Comparison of ENCODE assay signal across 2 cellular contexts in the genomic region with DNA sequence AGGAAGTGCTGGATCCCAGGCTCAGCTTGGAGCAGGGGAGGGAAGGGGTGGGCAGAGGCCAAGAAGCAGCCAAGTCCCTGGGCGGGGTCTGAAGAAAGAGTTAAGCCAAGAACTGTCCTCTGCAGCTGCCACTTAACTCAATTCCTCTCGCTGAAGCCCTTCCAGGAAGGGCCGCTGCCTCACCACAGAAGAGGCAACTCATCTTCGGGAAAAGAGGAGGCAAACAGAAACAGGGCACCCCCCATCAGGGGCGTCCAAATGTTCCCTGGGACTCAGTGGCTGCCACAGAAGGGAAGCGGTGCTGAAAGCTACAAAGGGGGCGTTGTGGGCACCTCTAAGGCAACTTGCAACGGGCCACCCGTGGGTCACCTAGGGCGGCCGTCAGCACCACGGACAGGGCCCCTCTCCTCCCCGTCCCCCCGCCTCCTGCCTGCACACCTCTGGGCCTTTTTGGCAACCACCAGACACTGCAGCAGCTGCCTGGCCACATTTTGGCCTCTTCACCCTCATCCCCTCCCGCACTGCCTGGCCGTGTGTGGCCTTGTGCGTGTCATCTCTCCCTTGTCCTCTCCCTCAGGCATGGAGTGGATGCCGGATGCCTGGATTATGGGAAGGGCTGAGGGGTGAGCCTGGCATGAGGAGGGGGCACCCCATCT.
TF ChIP-seq lines count a peak whose summit lies in the region.

No MANE protein-coding gene starts in this region.

TF ChIP-seq in WTC11, 78 proteins besides CTCF, POLR2A, EP300 and RAD21 (continued from another document and continues in another):
- TF ChIP-seq, protein P1, sequence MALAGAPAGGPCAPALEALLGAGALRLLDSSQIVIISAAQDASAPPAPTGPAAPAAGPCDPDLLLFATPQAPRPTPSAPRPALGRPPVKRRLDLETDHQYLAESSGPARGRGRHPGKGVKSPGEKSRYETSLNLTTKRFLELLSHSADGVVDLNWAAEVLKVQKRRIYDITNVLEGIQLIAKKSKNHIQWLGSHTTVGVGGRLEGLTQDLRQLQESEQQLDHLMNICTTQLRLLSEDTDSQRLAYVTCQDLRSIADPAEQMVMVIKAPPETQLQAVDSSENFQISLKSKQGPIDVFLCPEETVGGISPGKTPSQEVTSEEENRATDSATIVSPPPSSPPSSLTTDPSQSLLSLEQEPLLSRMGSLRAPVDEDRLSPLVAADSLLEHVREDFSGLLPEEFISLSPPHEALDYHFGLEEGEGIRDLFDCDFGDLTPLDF (CRISPR knock-in tag; IDR thresholded peaks at IDR 0.05), result peak; percentile 43; the same call in 1 of the 2 replicates
- TF ChIP-seq ATF1 (CRISPR knock-in tag; IDR thresholded peaks at IDR 0.05) (no peak), ZNF416 (CRISPR knock-in tag; IDR thresholded peaks at IDR 0.05) (no peak), ELF4 (CRISPR knock-in tag; IDR thresholded peaks at IDR 0.05; ENCODE audit: low read depth) (no peak), JUN (CRISPR knock-in tag; IDR thresholded peaks at IDR 0.05) (peak; percentile 90), SMAD3 (CRISPR knock-in tag; IDR thresholded peaks at IDR 0.05; ENCODE audit: borderline replicate concordance) (peak; percentile 45; the same call in 1 of the 2 replicates), ZNF423 (CRISPR knock-in tag; IDR thresholded peaks at IDR 0.05) (0 out of 2 replicates have a peak, but pooled peaks have one; percentile 25), GTF2I (CRISPR knock-in tag; conservative IDR thresholded peaks at IDR 0.05) (no peak), GABPB1 (CRISPR knock-in tag; IDR thresholded peaks at IDR 0.05) (no peak), NFE2L1 (CRISPR knock-in tag; IDR thresholded peaks at IDR 0.05) (no peak; the same call in 1 of the 2 replicates), FOXK1 (CRISPR knock-in tag; IDR thresholded peaks at IDR 0.05) (0 out of 2 replicates have a peak, but pooled peaks have one; percentile 60), KAT7 (CRISPR knock-in tag; IDR thresholded peaks at IDR 0.05; ENCODE audit: borderline replicate concordance) (no peak), ZNF396 (CRISPR knock-in tag; IDR thresholded peaks at IDR 0.05; ENCODE audit: borderline replicate concordance) (no peak), FOXP1 (CRISPR knock-in tag; IDR thresholded peaks at IDR 0.05; ENCODE audit: borderline replicate concordance) (peak; percentile 85; the same call in 1 of the 2 replicates), ZNF121 (CRISPR knock-in tag; IDR thresholded peaks at IDR 0.05) (peak; percentile 81)
- TF ChIP-seq, protein P2, sequence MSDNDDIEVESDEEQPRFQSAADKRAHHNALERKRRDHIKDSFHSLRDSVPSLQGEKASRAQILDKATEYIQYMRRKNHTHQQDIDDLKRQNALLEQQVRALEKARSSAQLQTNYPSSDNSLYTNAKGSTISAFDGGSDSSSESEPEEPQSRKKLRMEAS (CRISPR knock-in tag; IDR thresholded peaks at IDR 0.05), result peak; percentile 44; the same call in 1 of the 2 replicates
- TF ChIP-seq, protein P3, sequence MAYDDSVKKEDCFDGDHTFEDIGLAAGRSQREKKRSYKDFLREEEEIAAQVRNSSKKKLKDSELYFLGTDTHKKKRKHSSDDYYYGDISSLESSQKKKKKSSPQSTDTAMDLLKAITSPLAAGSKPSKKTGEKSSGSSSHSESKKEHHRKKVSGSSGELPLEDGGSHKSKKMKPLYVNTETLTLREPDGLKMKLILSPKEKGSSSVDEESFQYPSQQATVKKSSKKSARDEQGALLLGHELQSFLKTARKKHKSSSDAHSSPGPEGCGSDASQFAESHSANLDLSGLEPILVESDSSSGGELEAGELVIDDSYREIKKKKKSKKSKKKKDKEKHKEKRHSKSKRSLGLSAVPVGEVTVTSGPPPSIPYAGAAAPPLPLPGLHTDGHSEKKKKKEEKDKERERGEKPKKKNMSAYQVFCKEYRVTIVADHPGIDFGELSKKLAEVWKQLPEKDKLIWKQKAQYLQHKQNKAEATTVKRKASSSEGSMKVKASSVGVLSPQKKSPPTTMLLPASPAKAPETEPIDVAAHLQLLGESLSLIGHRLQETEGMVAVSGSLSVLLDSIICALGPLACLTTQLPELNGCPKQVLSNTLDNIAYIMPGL (CRISPR knock-in tag; IDR thresholded peaks at IDR 0.05), result no peak
- TF ChIP-seq, protein P4, sequence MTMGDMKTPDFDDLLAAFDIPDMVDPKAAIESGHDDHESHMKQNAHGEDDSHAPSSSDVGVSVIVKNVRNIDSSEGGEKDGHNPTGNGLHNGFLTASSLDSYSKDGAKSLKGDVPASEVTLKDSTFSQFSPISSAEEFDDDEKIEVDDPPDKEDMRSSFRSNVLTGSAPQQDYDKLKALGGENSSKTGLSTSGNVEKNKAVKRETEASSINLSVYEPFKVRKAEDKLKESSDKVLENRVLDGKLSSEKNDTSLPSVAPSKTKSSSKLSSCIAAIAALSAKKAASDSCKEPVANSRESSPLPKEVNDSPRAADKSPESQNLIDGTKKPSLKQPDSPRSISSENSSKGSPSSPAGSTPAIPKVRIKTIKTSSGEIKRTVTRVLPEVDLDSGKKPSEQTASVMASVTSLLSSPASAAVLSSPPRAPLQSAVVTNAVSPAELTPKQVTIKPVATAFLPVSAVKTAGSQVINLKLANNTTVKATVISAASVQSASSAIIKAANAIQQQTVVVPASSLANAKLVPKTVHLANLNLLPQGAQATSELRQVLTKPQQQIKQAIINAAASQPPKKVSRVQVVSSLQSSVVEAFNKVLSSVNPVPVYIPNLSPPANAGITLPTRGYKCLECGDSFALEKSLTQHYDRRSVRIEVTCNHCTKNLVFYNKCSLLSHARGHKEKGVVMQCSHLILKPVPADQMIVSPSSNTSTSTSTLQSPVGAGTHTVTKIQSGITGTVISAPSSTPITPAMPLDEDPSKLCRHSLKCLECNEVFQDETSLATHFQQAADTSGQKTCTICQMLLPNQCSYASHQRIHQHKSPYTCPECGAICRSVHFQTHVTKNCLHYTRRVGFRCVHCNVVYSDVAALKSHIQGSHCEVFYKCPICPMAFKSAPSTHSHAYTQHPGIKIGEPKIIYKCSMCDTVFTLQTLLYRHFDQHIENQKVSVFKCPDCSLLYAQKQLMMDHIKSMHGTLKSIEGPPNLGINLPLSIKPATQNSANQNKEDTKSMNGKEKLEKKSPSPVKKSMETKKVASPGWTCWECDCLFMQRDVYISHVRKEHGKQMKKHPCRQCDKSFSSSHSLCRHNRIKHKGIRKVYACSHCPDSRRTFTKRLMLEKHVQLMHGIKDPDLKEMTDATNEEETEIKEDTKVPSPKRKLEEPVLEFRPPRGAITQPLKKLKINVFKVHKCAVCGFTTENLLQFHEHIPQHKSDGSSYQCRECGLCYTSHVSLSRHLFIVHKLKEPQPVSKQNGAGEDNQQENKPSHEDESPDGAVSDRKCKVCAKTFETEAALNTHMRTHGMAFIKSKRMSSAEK (CRISPR knock-in tag; IDR thresholded peaks at IDR 0.05; ENCODE audit: borderline replicate concordance), result no peak

TF ChIP-seq in HepG2, 621 proteins besides CTCF, POLR2A, EP300 and RAD21 (continued from another document and continues in another):
- TF ChIP-seq EEA1 (CRISPR knock-in tag; IDR thresholded peaks at IDR 0.05; ENCODE audit: borderline replicate concordance) (0 out of 2 replicates have a peak, but pooled peaks have one; percentile 47), ERF (CRISPR knock-in tag; IDR thresholded peaks at IDR 0.05) (peak; percentile 55; the same call in 1 of the 2 replicates), ZNF543 (CRISPR knock-in tag; IDR thresholded peaks at IDR 0.05) (no peak), ZNF563 (CRISPR knock-in tag; IDR thresholded peaks at IDR 0.05) (no peak), NR2F6 (IDR thresholded peaks at IDR 0.05) (no peak), NR2F6 (CRISPR knock-in tag; IDR thresholded peaks at IDR 0.05) (peak; percentile 11; the same call in 1 of the 2 replicates), ZSCAN21 (CRISPR knock-in tag; IDR thresholded peaks at IDR 0.05; ENCODE audit: borderline replicate concordance) (peak; percentile 54; the same call in 1 of the 2 replicates), TARDBP (CRISPR knock-in tag; IDR thresholded peaks at IDR 0.05) (no peak), XBP1 (CRISPR knock-in tag; IDR thresholded peaks at IDR 0.05) (no peak), NFE2L2 (IDR thresholded peaks at IDR 0.05; ENCODE audit: low read length) (no peak), POGZ (CRISPR knock-in tag; IDR thresholded peaks at IDR 0.05) (no peak), XRCC5 (optimal IDR thresholded peaks at IDR 0.05; ENCODE audit: low read length) (peak; percentile 20), TMF1 (CRISPR knock-in tag; IDR thresholded peaks at IDR 0.05; ENCODE audit: low read depth) (peak; percentile 77), SPEN (CRISPR knock-in tag; IDR thresholded peaks at IDR 0.05; ENCODE audit: low read depth) (0 out of 2 replicates have a peak, but pooled peaks have one; percentile 26), TP53 (CRISPR knock-in tag; conservative IDR thresholded peaks at IDR 0.05) (no peak)
- TF ChIP-seq, protein P5, sequence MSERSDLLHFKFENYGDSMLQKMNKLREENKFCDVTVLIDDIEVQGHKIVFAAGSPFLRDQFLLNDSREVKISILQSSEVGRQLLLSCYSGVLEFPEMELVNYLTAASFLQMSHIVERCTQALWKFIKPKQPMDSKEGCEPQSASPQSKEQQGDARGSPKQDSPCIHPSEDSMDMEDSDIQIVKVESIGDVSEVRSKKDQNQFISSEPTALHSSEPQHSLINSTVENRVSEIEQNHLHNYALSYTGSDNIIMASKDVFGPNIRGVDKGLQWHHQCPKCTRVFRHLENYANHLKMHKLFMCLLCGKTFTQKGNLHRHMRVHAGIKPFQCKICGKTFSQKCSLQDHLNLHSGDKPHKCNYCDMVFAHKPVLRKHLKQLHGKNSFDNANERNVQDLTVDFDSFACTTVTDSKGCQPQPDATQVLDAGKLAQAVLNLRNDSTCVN (CRISPR knock-in tag; IDR thresholded peaks at IDR 0.05; ENCODE audit: borderline replicate concordance), result peak; percentile 74; the same call in 1 of the 2 replicates
- TF ChIP-seq, protein P6, sequence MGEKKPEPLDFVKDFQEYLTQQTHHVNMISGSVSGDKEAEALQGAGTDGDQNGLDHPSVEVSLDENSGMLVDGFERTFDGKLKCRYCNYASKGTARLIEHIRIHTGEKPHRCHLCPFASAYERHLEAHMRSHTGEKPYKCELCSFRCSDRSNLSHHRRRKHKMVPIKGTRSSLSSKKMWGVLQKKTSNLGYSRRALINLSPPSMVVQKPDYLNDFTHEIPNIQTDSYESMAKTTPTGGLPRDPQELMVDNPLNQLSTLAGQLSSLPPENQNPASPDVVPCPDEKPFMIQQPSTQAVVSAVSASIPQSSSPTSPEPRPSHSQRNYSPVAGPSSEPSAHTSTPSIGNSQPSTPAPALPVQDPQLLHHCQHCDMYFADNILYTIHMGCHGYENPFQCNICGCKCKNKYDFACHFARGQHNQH (CRISPR knock-in tag; IDR thresholded peaks at IDR 0.05), result peak; percentile 52; the same call in 1 of the 2 replicates
- TF ChIP-seq, protein P7, sequence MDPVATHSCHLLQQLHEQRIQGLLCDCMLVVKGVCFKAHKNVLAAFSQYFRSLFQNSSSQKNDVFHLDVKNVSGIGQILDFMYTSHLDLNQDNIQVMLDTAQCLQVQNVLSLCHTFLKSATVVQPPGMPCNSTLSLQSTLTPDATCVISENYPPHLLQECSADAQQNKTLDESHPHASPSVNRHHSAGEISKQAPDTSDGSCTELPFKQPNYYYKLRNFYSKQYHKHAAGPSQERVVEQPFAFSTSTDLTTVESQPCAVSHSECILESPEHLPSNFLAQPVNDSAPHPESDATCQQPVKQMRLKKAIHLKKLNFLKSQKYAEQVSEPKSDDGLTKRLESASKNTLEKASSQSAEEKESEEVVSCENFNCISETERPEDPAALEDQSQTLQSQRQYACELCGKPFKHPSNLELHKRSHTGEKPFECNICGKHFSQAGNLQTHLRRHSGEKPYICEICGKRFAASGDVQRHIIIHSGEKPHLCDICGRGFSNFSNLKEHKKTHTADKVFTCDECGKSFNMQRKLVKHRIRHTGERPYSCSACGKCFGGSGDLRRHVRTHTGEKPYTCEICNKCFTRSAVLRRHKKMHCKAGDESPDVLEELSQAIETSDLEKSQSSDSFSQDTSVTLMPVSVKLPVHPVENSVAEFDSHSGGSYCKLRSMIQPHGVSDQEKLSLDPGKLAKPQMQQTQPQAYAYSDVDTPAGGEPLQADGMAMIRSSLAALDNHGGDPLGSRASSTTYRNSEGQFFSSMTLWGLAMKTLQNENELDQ (CRISPR knock-in tag; IDR thresholded peaks at IDR 0.05; ENCODE audit: borderline replicate concordance), result no peak
- TF ChIP-seq, protein P8, sequence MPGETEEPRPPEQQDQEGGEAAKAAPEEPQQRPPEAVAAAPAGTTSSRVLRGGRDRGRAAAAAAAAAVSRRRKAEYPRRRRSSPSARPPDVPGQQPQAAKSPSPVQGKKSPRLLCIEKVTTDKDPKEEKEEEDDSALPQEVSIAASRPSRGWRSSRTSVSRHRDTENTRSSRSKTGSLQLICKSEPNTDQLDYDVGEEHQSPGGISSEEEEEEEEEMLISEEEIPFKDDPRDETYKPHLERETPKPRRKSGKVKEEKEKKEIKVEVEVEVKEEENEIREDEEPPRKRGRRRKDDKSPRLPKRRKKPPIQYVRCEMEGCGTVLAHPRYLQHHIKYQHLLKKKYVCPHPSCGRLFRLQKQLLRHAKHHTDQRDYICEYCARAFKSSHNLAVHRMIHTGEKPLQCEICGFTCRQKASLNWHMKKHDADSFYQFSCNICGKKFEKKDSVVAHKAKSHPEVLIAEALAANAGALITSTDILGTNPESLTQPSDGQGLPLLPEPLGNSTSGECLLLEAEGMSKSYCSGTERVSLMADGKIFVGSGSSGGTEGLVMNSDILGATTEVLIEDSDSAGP (CRISPR knock-in tag; IDR thresholded peaks at IDR 0.05; ENCODE audit: borderline replicate concordance), result peak; percentile 28; the same call in 1 of the 2 replicates
- TF ChIP-seq, protein P9, sequence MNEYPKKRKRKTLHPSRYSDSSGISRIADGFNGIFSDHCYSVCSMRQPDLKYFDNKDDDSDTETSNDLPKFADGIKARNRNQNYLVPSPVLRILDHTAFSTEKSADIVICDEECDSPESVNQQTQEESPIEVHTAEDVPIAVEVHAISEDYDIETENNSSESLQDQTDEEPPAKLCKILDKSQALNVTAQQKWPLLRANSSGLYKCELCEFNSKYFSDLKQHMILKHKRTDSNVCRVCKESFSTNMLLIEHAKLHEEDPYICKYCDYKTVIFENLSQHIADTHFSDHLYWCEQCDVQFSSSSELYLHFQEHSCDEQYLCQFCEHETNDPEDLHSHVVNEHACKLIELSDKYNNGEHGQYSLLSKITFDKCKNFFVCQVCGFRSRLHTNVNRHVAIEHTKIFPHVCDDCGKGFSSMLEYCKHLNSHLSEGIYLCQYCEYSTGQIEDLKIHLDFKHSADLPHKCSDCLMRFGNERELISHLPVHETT (CRISPR knock-in tag; conservative IDR thresholded peaks at IDR 0.05), result no peak
- TF ChIP-seq, protein P10, sequence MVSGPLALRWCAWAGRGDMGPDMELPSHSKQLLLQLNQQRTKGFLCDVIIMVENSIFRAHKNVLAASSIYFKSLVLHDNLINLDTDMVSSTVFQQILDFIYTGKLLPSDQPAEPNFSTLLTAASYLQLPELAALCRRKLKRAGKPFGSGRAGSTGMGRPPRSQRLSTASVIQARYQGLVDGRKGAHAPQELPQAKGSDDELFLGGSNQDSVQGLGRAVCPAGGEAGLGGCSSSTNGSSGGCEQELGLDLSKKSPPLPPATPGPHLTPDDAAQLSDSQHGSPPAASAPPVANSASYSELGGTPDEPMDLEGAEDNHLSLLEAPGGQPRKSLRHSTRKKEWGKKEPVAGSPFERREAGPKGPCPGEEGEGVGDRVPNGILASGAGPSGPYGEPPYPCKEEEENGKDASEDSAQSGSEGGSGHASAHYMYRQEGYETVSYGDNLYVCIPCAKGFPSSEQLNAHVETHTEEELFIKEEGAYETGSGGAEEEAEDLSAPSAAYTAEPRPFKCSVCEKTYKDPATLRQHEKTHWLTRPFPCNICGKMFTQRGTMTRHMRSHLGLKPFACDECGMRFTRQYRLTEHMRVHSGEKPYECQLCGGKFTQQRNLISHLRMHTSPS (CRISPR knock-in tag; IDR thresholded peaks at IDR 0.05; ENCODE audit: low read depth), result no peak
- TF ChIP-seq, protein P11, sequence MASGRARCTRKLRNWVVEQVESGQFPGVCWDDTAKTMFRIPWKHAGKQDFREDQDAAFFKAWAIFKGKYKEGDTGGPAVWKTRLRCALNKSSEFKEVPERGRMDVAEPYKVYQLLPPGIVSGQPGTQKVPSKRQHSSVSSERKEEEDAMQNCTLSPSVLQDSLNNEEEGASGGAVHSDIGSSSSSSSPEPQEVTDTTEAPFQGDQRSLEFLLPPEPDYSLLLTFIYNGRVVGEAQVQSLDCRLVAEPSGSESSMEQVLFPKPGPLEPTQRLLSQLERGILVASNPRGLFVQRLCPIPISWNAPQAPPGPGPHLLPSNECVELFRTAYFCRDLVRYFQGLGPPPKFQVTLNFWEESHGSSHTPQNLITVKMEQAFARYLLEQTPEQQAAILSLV (CRISPR knock-in tag; IDR thresholded peaks at IDR 0.05; ENCODE audit: borderline replicate concordance), result 0 out of 2 replicates have a peak, but pooled peaks have one; percentile 50
